In the genomic region with DNA sequence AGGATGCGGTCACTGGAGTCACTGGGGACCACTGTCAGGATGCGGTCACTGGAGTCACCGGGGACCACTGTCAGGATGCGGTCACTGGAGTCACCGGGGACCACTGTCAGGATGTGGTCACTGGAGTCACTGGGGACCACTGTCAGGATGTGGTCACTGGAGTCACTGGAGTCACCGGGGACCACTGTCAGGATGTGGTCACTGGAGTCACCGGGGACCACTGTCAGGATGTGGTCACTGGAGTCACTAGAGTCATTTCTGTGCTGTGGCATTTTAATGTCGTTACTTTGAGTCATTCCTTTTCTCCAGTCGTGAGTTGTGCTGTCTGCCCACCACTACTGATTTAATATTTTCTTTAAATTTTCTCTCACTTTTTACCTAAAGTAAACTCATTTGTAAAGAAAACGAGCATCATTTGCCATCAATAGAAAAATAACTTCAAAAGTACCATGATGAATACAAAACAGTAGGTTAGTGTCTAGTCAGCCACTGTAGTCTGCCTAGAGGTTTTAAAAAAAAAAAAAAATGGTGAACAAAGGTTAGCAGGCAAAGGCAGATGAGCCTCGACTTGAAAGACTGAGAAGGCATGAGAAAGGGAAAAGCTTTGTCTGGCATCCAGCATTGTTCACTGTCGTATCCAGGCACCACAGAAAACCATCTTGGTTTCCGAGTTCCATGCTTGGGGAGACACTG, we compare ENCODE assay signal across 11 cellular contexts.
DNase-seq lines count a peak whose midpoint lies in the region; ATAC-seq and TF ChIP-seq lines count a peak whose summit lies in the region.
"Had no signal": no experiment of that assay in that cellular context is flagged by ENCODE, and none has a peak within 500 bp of the region (broad histone marks: within the 10 kb centered on the region; RNA-seq: fewer than 3 reads in every experiment).

No MANE protein-coding gene starts in this region.

- H3K27me3 Mint-ChIP-seq in IgD-negative memory B cell: no peaks in the 10 kb centered on the region

- H3K4me1 Mint-ChIP-seq in IgD-negative memory B cell: peaks cover 12 to 32% (median 21%) of the 10 kb centered on the region in 3 donors

- no peak for TF ChIP-seq CTCF in foreskin keratinocyte (conservative IDR thresholded peaks at IDR 0.05)

- peaks cover 0 to 2% (median 0%) of the 10 kb centered on the region in 3 donors for H3K9me3 Mint-ChIP-seq in IgD-negative memory B cell

- peak; percentile 31 for DNase-seq in ELR (ENCODE audit: low read depth)
- DNase-seq in activated T-helper 1 cell treated with Interleukin-2 at 50 U/mL for 16 hours (ENCODE audit: low read depth): peak; percentile 8
- DNase-seq in stimulated activated CD4-positive, alpha-beta T cell treated with anti-CD3 and anti-CD28 coated beads, Interleukin-2, amount 100 ng/mL, for 24 hours: peak; percentile 33 to 37
- DNase-seq in foreskin keratinocyte: no peak
- no peak for DNase-seq in NCI-H526 (lab: John Stamatoyannopoulos, UW)
- DNase-seq in mucosa of gallbladder (ENCODE audit: low spot score): no peak
- no peak for DNase-seq in MG63
- DNase-seq: effector CD4-positive, alpha-beta T cell; NCI-H1092; occipital lobe had no signal

- H3K4me3 Mint-ChIP-seq in IgD-negative memory B cell: peak overlapping the region in 1 of 4 donors; percentile 45

- H3K4me1 ChIP-seq in foreskin keratinocyte: peaks cover 8% of the 10 kb centered on the region

- no peaks in the 10 kb centered on the region for H3K9me3 ChIP-seq in MG63

- ATAC-seq in foreskin keratinocyte: no peak

- peak overlapping the region; percentile 50 to 85 (median 63) for H3K27ac Mint-ChIP-seq in IgD-negative memory B cell

- H3K27me3 ChIP-seq in foreskin keratinocyte: no peaks in the 10 kb centered on the region
- H3K27me3 ChIP-seq in MG63: no peaks in the 10 kb centered on the region

- no peaks in the 10 kb centered on the region for H3K36me3 ChIP-seq in MG63

- no peak overlapping the region for H3K27ac ChIP-seq in foreskin keratinocyte

- H3K4me3 ChIP-seq in MG63: no peak overlapping the region

- peaks cover 6% of the 10 kb centered on the region for H3K36me3 Mint-ChIP-seq in IgD-negative memory B cell

Comparison
In these comparisons a context has a peak if more than half of its experiments do, and no peak if none do; other contexts are left out.
1. DNase-seq: peak in ELR (single experiment), activated T-helper 1 cell treated with Interleukin-2 at 50 U/mL for 16 hours (single experiment) and stimulated activated CD4-positive, alpha-beta T cell treated with anti-CD3 and anti-CD28 coated beads, Interleukin-2, amount 100 ng/mL, for 24 hours (2 of 2); none in foreskin keratinocyte (0 of 2), NCI-H526 (0 of 2), mucosa of gallbladder (single experiment) and MG63 (single experiment).